23 cellular contexts compared by ENCODE assay signal in the genomic region with DNA sequence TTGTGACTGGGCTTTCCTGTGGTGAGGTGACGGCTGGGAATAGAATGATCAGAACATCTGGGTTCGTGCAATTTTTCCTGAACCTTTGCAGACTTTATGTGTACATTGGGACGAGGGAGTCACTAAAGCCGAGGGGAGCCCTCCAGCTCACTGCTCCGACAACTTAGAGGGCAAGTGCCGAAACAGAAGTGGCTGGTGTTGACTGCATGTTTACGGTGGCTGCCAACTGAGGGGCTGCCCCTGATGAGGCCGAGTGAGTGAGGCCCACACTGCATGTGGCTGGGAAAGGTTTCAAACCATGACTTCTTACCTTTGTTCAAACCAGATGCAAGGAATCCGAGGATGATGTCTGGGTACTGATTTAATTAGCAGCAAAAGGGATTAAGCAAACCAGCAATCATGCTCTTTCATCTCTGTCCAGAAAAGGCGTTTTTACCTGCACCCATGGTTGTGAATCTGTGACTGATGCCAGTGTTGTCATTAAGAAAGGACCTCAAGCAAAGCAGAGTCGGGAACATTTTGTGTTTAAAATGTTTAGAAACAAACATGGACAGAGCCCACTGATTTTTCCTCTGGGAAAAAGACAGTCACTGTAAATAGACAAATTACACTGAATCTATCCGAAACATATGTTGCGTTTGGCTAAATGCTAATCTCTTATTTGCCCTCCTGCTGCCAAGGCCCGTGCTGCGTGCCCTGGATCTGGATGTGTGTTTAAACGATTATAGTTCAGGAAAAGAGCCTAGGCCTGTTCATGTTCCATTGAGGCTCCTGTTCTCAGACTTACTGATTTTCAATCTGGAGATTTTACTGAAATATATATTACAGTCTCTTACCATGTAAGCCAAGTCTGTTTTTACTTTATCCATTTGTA.
A peak's percentile ranks its signal among the peaks of the same experiment; 100 is the strongest.
DNase-seq lines count a peak whose midpoint lies in the region; ATAC-seq lines count a peak whose summit lies in the region.
"Had no signal": no experiment of that assay in that cellular context is flagged by ENCODE, and none has a peak within 500 bp of the region (broad histone marks: within the 10 kb centered on the region; RNA-seq: fewer than 3 reads in every experiment).

No MANE protein-coding gene starts in this region.

- CTCF ChIA-PET in activated CD4-positive, alpha-beta T cell treated with anti-CD3 and anti-CD28 coated beads for 36 hours (lab: Charles Lee), result interaction anchor here (0.7 kb wide), 1 partner anchor 84 kb away, joined by 4 read pairs; no protein-coding TSS in a partner anchor

- no peak overlapping the region for H3K14ac ChIP-seq in neuronal stem cell (ENCODE audit: low read length)

- no peak overlapping the region for H3K4me3 ChIP-seq in neuronal stem cell (ENCODE audit: low read length in 2 of 2)
- H3K4me3 ChIP-seq: K562, vagina had no signal

- H3K9me3 ChIP-seq in neuronal stem cell (replicated peaks in 1 of 2; ENCODE audit: control insufficient read depth in 2 of 2, insufficient read depth in 1 of 2, low read depth in 1 of 2, low read length in 2 of 2), result no peaks in the 10 kb centered on the region
- H3K9me3 ChIP-seq: neutrophil, vagina had no signal

- no peaks in the 10 kb centered on the region for H3K9me3 Mint-ChIP-seq in activated CD4-positive, alpha-beta T cell treated with anti-CD3 and anti-CD28 coated beads for 36 hours (ENCODE audit: low read depth)
- H3K9me3 Mint-ChIP-seq: activated CD4-positive, alpha-beta memory T cell treated with anti-CD3 and anti-CD28 coated beads for 36 hours had no signal

- H3K27me3 Mint-ChIP-seq in activated CD4-positive, alpha-beta T cell treated with anti-CD3 and anti-CD28 coated beads for 36 hours, result no peaks in the 10 kb centered on the region
- H3K27me3 Mint-ChIP-seq: activated CD4-positive, alpha-beta memory T cell treated with anti-CD3 and anti-CD28 coated beads for 36 hours had no signal

- no peak overlapping the region for H3K4me3 Mint-ChIP-seq in activated CD4-positive, alpha-beta T cell treated with anti-CD3 and anti-CD28 coated beads for 36 hours
- H3K4me3 Mint-ChIP-seq: activated CD4-positive, alpha-beta memory T cell treated with anti-CD3 and anti-CD28 coated beads for 36 hours; stimulated activated effector memory CD8-positive, alpha-beta T cell treated with anti-CD3 and anti-CD28 coated beads, Interleukin-12 subunit alpha, Interleukin-12 subunit beta, amount 100 ng/mL, for 72 hours had no signal

- H2BK15ac ChIP-seq in neuronal stem cell (ENCODE audit: low read length), result no peak overlapping the region

- H3K27ac Mint-ChIP-seq in activated CD4-positive, alpha-beta T cell treated with anti-CD3 and anti-CD28 coated beads for 36 hours, result no peak overlapping the region
- H3K27ac Mint-ChIP-seq: activated CD4-positive, alpha-beta memory T cell treated with anti-CD3 and anti-CD28 coated beads for 36 hours; stimulated activated effector memory CD8-positive, alpha-beta T cell treated with anti-CD3 and anti-CD28 coated beads, Interleukin-12 subunit alpha, Interleukin-12 subunit beta, amount 100 ng/mL, for 72 hours had no signal

- H4K8ac ChIP-seq in neuronal stem cell (ENCODE audit: low read depth, low read length), result no peak overlapping the region

- no peak overlapping the region for H2BK5ac ChIP-seq in neuronal stem cell (ENCODE audit: low read length)

- H3K4me1 Mint-ChIP-seq in activated CD4-positive, alpha-beta T cell treated with anti-CD3 and anti-CD28 coated beads for 36 hours, result peaks cover 14% of the 10 kb centered on the region

- H2AFZ ChIP-seq in neuronal stem cell (ENCODE audit: low read length), result no peak overlapping the region

- no peak for ATAC-seq in activated CD4-positive, alpha-beta T cell treated with anti-CD3 and anti-CD28 coated beads for 36 hours
- ATAC-seq in GM21367 (IDR thresholded peaks at IDR 0.05; ENCODE audit: unreplicated experiment) (no peak), Right ventricle myocardium inferior (no peak)
- ATAC-seq: foreskin keratinocyte; K562; stimulated activated effector memory CD8-positive, alpha-beta T cell treated with anti-CD3 and anti-CD28 coated beads, Interleukin-12 subunit alpha, Interleukin-12 subunit beta, amount 100 ng/mL, for 72 hours had no signal

- no peak overlapping the region for H2BK120ac ChIP-seq in neuronal stem cell (ENCODE audit: low read depth, low read length)

- intact Hi-C loops in activated CD4-positive, alpha-beta T cell treated with anti-CD3 and anti-CD28 coated beads for 36 hours (cut with DNase I, micrococcal nuclease), result no loop called here
- intact Hi-C loops in Right ventricle myocardium inferior (cut with DNase I), result no loop called here

- no peaks in the 10 kb centered on the region for H3K27me3 ChIP-seq in neuronal stem cell (ENCODE audit: control insufficient read depth in 3 of 3, insufficient read depth in 3 of 3, low read depth in 1 of 3, low read length in 3 of 3)
- H3K27me3 ChIP-seq: foreskin keratinocyte, neutrophil, vagina had no signal

- no CpG with 5 or more reads among the region's 16 CpGs for WGBS in neuronal stem cell (ENCODE audit: extremely low coverage in 2 of 2, insufficient read length in 2 of 2, insufficient replicate concordance in 1 of 2), 2 donors

- H3K9ac ChIP-seq in neuronal stem cell (ENCODE audit: low read depth, low read length, poor library complexity), result no peak overlapping the region

- H3K36me3 Mint-ChIP-seq in activated CD4-positive, alpha-beta T cell treated with anti-CD3 and anti-CD28 coated beads for 36 hours (ENCODE audit: low read depth), result no peaks in the 10 kb centered on the region
- H3K36me3 Mint-ChIP-seq: activated CD4-positive, alpha-beta memory T cell treated with anti-CD3 and anti-CD28 coated beads for 36 hours; stimulated activated effector memory CD8-positive, alpha-beta T cell treated with anti-CD3 and anti-CD28 coated beads, Interleukin-12 subunit alpha, Interleukin-12 subunit beta, amount 100 ng/mL, for 72 hours had no signal

- no peak overlapping the region for H3K23ac ChIP-seq in neuronal stem cell (ENCODE audit: low read depth, low read length, poor library complexity)

- no peak overlapping the region for H2AK5ac ChIP-seq in neuronal stem cell (ENCODE audit: low read depth, low read length)

- H3K4me1 ChIP-seq in neuronal stem cell (ENCODE audit: control insufficient read depth in 2 of 2, insufficient read depth in 1 of 2, low read depth in 1 of 2, low read length in 2 of 2), result peaks cover 3 to 15% of the 10 kb centered on the region in 2 donors

- H3K27ac ChIP-seq in neuronal stem cell (replicated peaks; ENCODE audit: low read length), result no peak overlapping the region
- H3K27ac ChIP-seq: foreskin keratinocyte, neutrophil, vagina had no signal

- H3K4me2 ChIP-seq in neuronal stem cell (ENCODE audit: insufficient read depth, low read length, poor library complexity, severe bottlenecking), result no peak overlapping the region

- H3K18ac ChIP-seq in neuronal stem cell (ENCODE audit: low read length), result peak overlapping the region; percentile 32

- DNase-seq in G401 (ENCODE audit: low spot score) (peak; percentile 69), NCI-H524 treated with DMSO at 0.1 percent for 48 hours (lab: John Stamatoyannopoulos, UW) (peak; percentile 83), cerebellar nuclear complex (lab: John Stamatoyannopoulos, UW) (peak; percentile 9 to 15), neuronal stem cell (ENCODE audit: low spot score) (no peak), HuH-7.5 (ENCODE audit: low spot score) (no peak), Right ventricle myocardium inferior (ENCODE audit: missing footprints) (no peak)
- DNase-seq in activated CD4-positive, alpha-beta T cell treated with anti-CD3 and anti-CD28 coated beads for 36 hours, result no peak
- DNase-seq: activated CD4-positive, alpha-beta memory T cell treated with anti-CD3 and anti-CD28 coated beads for 36 hours; activated CD4-positive, CD25-positive, alpha-beta regulatory T cell; activated naive CD4-positive, alpha-beta T cell; erythroblast; foreskin keratinocyte; HCEC 1CT; hippocampal formation; NCI-H187; NCI-H226; small intestine; stimulated activated CD4-positive, alpha-beta T cell treated with anti-CD3 and anti-CD28 coated beads, Interleukin-2, amount 100 ng/mL, for 24 hours had no signal

- H2BK12ac ChIP-seq in neuronal stem cell (ENCODE audit: low read length), result no peak overlapping the region

- in situ Hi-C loops in G401 (cut with HindIII; ENCODE audit: low sequenced_read_pairs), result no loop called here

- H3K4ac ChIP-seq in neuronal stem cell (ENCODE audit: low read length), result no peak overlapping the region

- POLR2A ChIA-PET in activated CD4-positive, alpha-beta T cell treated with anti-CD3 and anti-CD28 coated beads for 36 hours (lab: Charles Lee), result no interaction called here

- peaks cover 2% of the 10 kb centered on the region for H3K79me1 ChIP-seq in neuronal stem cell (ENCODE audit: low read depth, low read length)

- no peaks in the 10 kb centered on the region for H3K36me3 ChIP-seq in neuronal stem cell (replicated peaks in 1 of 2; ENCODE audit: control insufficient read depth in 2 of 2, insufficient read depth in 2 of 2, low read length in 2 of 2)
- H3K36me3 ChIP-seq: neutrophil, vagina had no signal

- H4K91ac ChIP-seq in neuronal stem cell (ENCODE audit: low read depth, low read length, poor library complexity), result no peak overlapping the region

Comparison
In these comparisons a context has a peak if more than half of its experiments do, and no peak if none do; other contexts are left out.
1. DNase-seq: peak in G401 (single experiment), NCI-H524 treated with DMSO at 0.1 percent for 48 hours (single experiment) and cerebellar nuclear complex (2 of 2); none in neuronal stem cell (single experiment), HuH-7.5 (single experiment), activated CD4-positive, alpha-beta T cell treated with anti-CD3 and anti-CD28 coated beads for 36 hours (single experiment) and Right ventricle myocardium inferior (single experiment).